ENCODE assay signal across 8 cellular contexts in the genomic region with DNA sequence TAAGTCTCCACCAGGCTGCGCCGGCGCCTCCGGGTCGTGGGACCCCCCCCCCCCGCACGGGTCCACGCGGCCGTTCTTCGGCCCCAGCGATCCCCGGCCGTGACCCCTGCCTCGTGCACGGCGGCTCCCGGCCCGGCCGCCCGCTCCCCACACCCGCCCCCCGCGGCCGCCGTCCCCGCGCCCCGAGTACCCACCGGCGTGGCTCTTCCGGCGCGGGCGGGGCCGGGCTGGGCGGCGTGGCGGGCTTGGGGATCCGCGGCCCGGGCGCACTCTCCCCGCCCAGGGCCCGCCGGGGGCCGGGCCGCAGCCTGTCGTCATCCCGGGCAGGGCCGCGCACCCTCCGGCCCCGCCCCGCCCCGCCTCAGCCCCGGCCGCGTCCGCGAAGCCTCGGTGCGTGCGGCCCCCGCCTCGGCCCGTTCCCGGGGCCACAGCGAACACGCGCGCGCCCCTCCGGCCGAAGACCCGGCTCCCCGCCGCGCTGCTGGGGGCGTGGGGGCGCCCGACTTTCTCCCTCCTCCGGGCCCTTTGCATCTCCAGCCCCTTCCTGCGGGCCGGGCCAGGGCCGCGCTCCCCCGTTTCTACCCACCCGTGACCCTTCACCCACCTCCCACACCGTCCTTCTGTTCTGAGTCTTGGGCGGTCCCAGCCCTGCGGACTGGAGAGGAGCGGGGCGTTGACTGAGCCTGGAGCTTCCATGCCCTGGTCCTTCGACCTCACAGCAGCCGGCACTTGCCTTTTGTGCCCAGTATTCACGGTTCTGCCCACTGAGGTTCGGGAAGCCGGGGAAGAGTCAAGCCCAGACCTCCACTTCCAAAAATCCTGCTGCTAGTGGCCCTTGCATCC. TPM values are rescaled to one million over a fixed set of nuclear protein-coding genes. Genes with fewer than 3 reads are reported as not detected.
A peak's percentile ranks its signal among the peaks of the same experiment; 100 is the strongest.
DNase-seq lines count a peak whose midpoint lies in the region; ATAC-seq and TF ChIP-seq lines count a peak whose summit lies in the region.

No MANE protein-coding gene starts in this region.

- H4K20me1 ChIP-seq in SK-N-SH (ENCODE audit: insufficient read depth): no peaks in the 10 kb centered on the region

- H3K27me3 ChIP-seq in SK-N-SH (ENCODE audit: insufficient read depth) (no peaks in the 10 kb centered on the region), layer of hippocampus (ENCODE audit: control insufficient read depth, insufficient read depth, low read length) (no peaks in the 10 kb centered on the region)

- TF ChIP-seq EP300 in SK-N-SH (IDR thresholded peaks at IDR 0.05; ENCODE audit: borderline replicate concordance in 1 of 2, low read depth in 1 of 2, low read length in 1 of 2): no peak

- peaks cover 18% of the 10 kb centered on the region for H3F3A ChIP-seq in SK-N-SH (replicated peaks; ENCODE audit: insufficient read depth)

- peaks cover 10 to 14% of the 10 kb centered on the region in 2 donors for H3K36me3 Mint-ChIP-seq in stimulated activated naive B cell treated with anti-CD40 and anti-IgM and Interleukin-4, amounts not matched to agents 10 μg/mL and 1 μg/mL and 100 μg/mL, for 72 hours

- H3K27me3 Mint-ChIP-seq in stimulated activated naive B cell treated with anti-CD40 and anti-IgM and Interleukin-4, amounts not matched to agents 10 μg/mL and 1 μg/mL and 100 μg/mL, for 72 hours: no peaks in the 10 kb centered on the region

- H3K4me1 Mint-ChIP-seq in stimulated activated naive B cell treated with anti-CD40 and anti-IgM and Interleukin-4, amounts not matched to agents 10 μg/mL and 1 μg/mL and 100 μg/mL, for 72 hours: peaks cover 35 to 63% of the 10 kb centered on the region in 2 donors

- peak overlapping the region; percentile 94 for H3K27ac Mint-ChIP-seq in stimulated activated naive B cell treated with anti-CD40 and anti-IgM and Interleukin-4, amounts not matched to agents 10 μg/mL and 1 μg/mL and 100 μg/mL, for 72 hours

- WGBS in SK-N-SH (ENCODE audit: low lambda C conversion rate): 10% methylated on average over 15 of the region's 99 CpGs

- H3K27ac ChIP-seq in SK-N-SH (ENCODE audit: low read depth in 2 of 2, low read length in 1 of 2) (peak overlapping the region; percentile 81 to 86; a peak in 3 of 4 replicates), layer of hippocampus (ENCODE audit: low read depth, low read length) (peak overlapping the region; percentile 81)

- no peaks in the 10 kb centered on the region for H3K9me2 ChIP-seq in SK-N-SH

- peak overlapping the region; percentile 82; the same call in 1 of the 2 replicates for H3K9ac ChIP-seq in SK-N-SH

- POLR2A ChIA-PET in SK-N-SH (lab: Yijun Ruan, JAX): interaction anchor here (0.7 to 1.2 kb wide), 2 partner anchors 13 to 24 kb away, joined by 3 read pairs; no protein-coding TSS in a partner anchor

- peaks cover 24 to 35% of the 10 kb centered on the region in 2 experiments; a peak in 3 of 4 replicates for H3K4me1 ChIP-seq in SK-N-SH (ENCODE audit: control insufficient read depth in 1 of 2, insufficient read depth in 2 of 2, low read depth in 1 of 2, low read length in 1 of 2)

- no peaks in the 10 kb centered on the region for H3K9me3 Mint-ChIP-seq in stimulated activated naive B cell treated with anti-CD40 and anti-IgM and Interleukin-4, amounts not matched to agents 10 μg/mL and 1 μg/mL and 100 μg/mL, for 72 hours

- TF ChIP-seq CTCF in SK-N-SH (IDR thresholded peaks at IDR 0.05): no peak

- no peak overlapping the region for H2AFZ ChIP-seq in SK-N-SH (ENCODE audit: low read depth)

- H3K4me2 ChIP-seq in SK-N-SH: peak overlapping the region; percentile 93

- peak overlapping the region; percentile 82 to 95 for H3K4me3 ChIP-seq in SK-N-SH (ENCODE audit: low read depth in 2 of 2, low read length in 1 of 2)

- TF ChIP-seq RAD21 in SK-N-SH (IDR thresholded peaks at IDR 0.05; ENCODE audit: low read length): no peak

- peaks cover 0 to 5% of the 10 kb centered on the region in 2 experiments for H3K36me3 ChIP-seq in SK-N-SH (replicated peaks in 1 of 2; ENCODE audit: control insufficient read depth in 1 of 2, insufficient read depth in 2 of 2, low read length in 1 of 2)

- no peak for DNase-seq in activated CD4-positive, CD25-positive, alpha-beta regulatory T cell (lab: John Stamatoyannopoulos, UW)
- DNase-seq in SK-N-SH (peak; percentile 96), cerebellum (ENCODE audit: low spot score) (peak; percentile 87)
- DNase-seq in stimulated activated naive B cell treated with anti-CD40 and anti-IgM and Interleukin-4, amounts not matched to agents 10 μg/mL and 1 μg/mL and 100 μg/mL, for 72 hours: no peak

- ATAC-seq in activated CD4-positive, CD25-positive, alpha-beta regulatory T cell treated with anti-CD3 and anti-CD28 coated beads, Interleukin-2, amount 50 U/mL, for 24 hours: peak; percentile 69 to 73
- ATAC-seq in HG02885 (IDR thresholded peaks at IDR 0.05; ENCODE audit: poor library complexity, unreplicated experiment) (peak; percentile 54), GM21717 (IDR thresholded peaks at IDR 0.05; ENCODE audit: unreplicated experiment) (no peak)
- ATAC-seq in stimulated activated naive B cell treated with anti-CD40 and anti-IgM and Interleukin-4, amounts not matched to agents 10 μg/mL and 1 μg/mL and 100 μg/mL, for 72 hours (replicated peaks): peak; percentile 60 to 68

- peaks cover 39% of the 10 kb centered on the region for H3K79me2 ChIP-seq in SK-N-SH (ENCODE audit: insufficient read depth)

- CTCF ChIA-PET in SK-N-SH (lab: Yijun Ruan, JAX): interaction anchor here (0.7 to 2.0 kb wide), 3 partner anchors 25 to 127 kb away, joined by 3 to 13 read pairs (median 5); partner anchors contain the start of gene INPP5K

- no peaks in the 10 kb centered on the region for H3K9me3 ChIP-seq in SK-N-SH

- H3K4me3 Mint-ChIP-seq in stimulated activated naive B cell treated with anti-CD40 and anti-IgM and Interleukin-4, amounts not matched to agents 10 μg/mL and 1 μg/mL and 100 μg/mL, for 72 hours: peak overlapping the region; percentile 95 to 96

TF ChIP-seq in SK-N-SH, 30 proteins besides CTCF, POLR2A, EP300 and RAD21:
- TF ChIP-seq, protein P1, sequence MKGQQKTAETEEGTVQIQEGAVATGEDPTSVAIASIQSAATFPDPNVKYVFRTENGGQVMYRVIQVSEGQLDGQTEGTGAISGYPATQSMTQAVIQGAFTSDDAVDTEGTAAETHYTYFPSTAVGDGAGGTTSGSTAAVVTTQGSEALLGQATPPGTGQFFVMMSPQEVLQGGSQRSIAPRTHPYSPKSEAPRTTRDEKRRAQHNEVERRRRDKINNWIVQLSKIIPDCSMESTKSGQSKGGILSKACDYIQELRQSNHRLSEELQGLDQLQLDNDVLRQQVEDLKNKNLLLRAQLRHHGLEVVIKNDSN (IDR thresholded peaks at IDR 0.05; ENCODE audit: borderline replicate concordance, low read depth): no peak
- TF ChIP-seq POLR2AphosphoS5 (IDR thresholded peaks at IDR 0.05; ENCODE audit: low read depth, low read length): peak; percentile 16; the same call in 1 of the 2 replicates
- peak; percentile 38; the same call in 1 of the 2 replicates for TF ChIP-seq NRF1 (IDR thresholded peaks at IDR 0.05; ENCODE audit: low read depth, low read length)

RNA-seq across cellular contexts. Expression of gene MYO1C, which starts 0.9 kb away (rescaled TPM):
- polyA plus RNA-seq in SK-N-SH (2012; rRNA removed): 98.0 and 102 TPM in 2 replicates
- 44.7 and 60.5 TPM in 2 replicates for polyA plus RNA-seq in SK-N-SH (2012; cell fraction: cytosol; rRNA removed)
- 250 and 284 TPM in 2 replicates for polyA plus RNA-seq in SK-N-SH (2012; cell fraction: nucleus; rRNA removed)
- 8.8 TPM for total RNA-seq in cerebellum

RNA-seq across cellular contexts. Expression of gene INPP5K, which starts 24.8 kb away (rescaled TPM):
- polyA plus RNA-seq in SK-N-SH (2012; rRNA removed): 26.2 and 28.6 TPM in 2 replicates
- 15.2 and 21.1 TPM in 2 replicates for polyA plus RNA-seq in SK-N-SH (2012; cell fraction: cytosol; rRNA removed)
- polyA plus RNA-seq in SK-N-SH (2012; cell fraction: nucleus; rRNA removed): 55.3 and 72.1 TPM in 2 replicates
- total RNA-seq in cerebellum: 30.8 TPM

RNA-seq across cellular contexts. Expression of gene CRK, which starts 35.6 kb away (rescaled TPM):
- 50.7 and 63.5 TPM in 2 replicates for polyA plus RNA-seq in SK-N-SH (2012; rRNA removed)
- 73.3 and 80.8 TPM in 2 replicates for polyA plus RNA-seq in SK-N-SH (2012; cell fraction: cytosol; rRNA removed)
- 22.6 and 29.4 TPM in 2 replicates for polyA plus RNA-seq in SK-N-SH (2012; cell fraction: nucleus; rRNA removed)
- total RNA-seq in cerebellum: 76.1 TPM

Comparison
In these comparisons a context has a peak if more than half of its experiments do, and no peak if none do; other contexts are left out.
1. DNase-seq: peak in SK-N-SH (single experiment) and cerebellum (single experiment); none in activated CD4-positive, CD25-positive, alpha-beta regulatory T cell (0 of 4) and stimulated activated naive B cell treated with anti-CD40 and anti-IgM and Interleukin-4, amounts not matched to agents 10 μg/mL and 1 μg/mL and 100 μg/mL, for 72 hours (single experiment).